In the genomic region with DNA sequence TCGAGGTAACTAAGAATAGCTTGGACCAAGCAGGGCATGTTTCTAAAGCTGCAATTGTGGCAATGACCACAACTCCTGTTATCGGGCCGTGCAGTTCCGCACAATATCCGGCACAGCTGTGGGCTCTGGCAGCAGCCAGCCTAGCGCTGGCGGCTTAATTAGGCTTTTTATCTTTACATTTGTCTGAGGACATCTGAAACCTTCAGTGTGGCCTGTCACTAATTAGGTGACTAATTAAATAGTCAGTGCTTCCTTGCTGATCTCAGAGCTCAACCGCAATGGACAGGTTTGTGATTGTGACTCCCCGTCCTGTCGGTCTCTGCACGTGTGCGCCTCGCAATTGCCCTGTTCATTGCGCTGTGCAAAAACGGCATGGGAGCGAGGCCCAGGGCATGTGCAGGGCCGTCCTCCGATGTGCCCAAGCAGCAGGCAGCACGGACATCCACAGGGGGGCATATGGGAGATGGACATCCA, we compare ENCODE assay signal across 1 cellular context.
TF ChIP-seq lines count a peak whose summit lies in the region.

No MANE protein-coding gene starts in this region.

TF ChIP-seq in GM12878, 131 proteins besides CTCF, POLR2A, EP300 and RAD21 (continued from another document):
- TF ChIP-seq ZNF687 (IDR thresholded peaks at IDR 0.05) (0 out of 2 replicates have a peak, but pooled peaks have one; percentile 28), IKZF1 (conservative IDR thresholded peaks at IDR 0.05) (peak; percentile 41; the same call in 1 of the 2 replicates), NR2F1 (conservative IDR thresholded peaks at IDR 0.05) (0 out of 2 replicates have a peak, but pooled peaks have one; percentile 21), FOXK2 (IDR thresholded peaks at IDR 0.05) (no peak), MTA2 (IDR thresholded peaks at IDR 0.05; ENCODE audit: low read depth) (peak; percentile 79), BHLHE40 (IDR thresholded peaks at IDR 0.05; ENCODE audit: borderline replicate concordance in 1 of 2, low read depth in 2 of 2, low read length in 1 of 2) (peak in 1 of 2 experiments; percentile 83; a peak in 2 of 4 replicates)
